In genomic region chr5:141320225-141321169, GRCh38 we compare ENCODE assay signal across 1 cellular context.
TF ChIP-seq lines count a peak whose summit lies in the region.

TSS of gene TAF7 (minus strand) at chr5:141320784. CDS start at chr5:141320044, 740 bp downstream.

TF ChIP-seq in HepG2, 621 proteins besides CTCF, POLR2A, EP300 and RAD21 (continued from another document and continues in another):
- TF ChIP-seq ZNF574 (CRISPR knock-in tag; IDR thresholded peaks at IDR 0.05) (peak; percentile 91), ZNF18 (CRISPR knock-in tag; IDR thresholded peaks at IDR 0.05; ENCODE audit: insufficient replicate concordance) (peak; percentile 87), ZFP36L1 (CRISPR knock-in tag; IDR thresholded peaks at IDR 0.05) (peak; percentile 76), ZNF841 (CRISPR knock-in tag; IDR thresholded peaks at IDR 0.05; ENCODE audit: borderline replicate concordance) (0 out of 2 replicates have a peak, but pooled peaks have one; percentile 70), ZNF234 (CRISPR knock-in tag; conservative IDR thresholded peaks at IDR 0.05) (peak; percentile 64; the same call in 1 of the 2 replicates), TERF1 (CRISPR knock-in tag; IDR thresholded peaks at IDR 0.05) (no peak), STAT6 (CRISPR knock-in tag; IDR thresholded peaks at IDR 0.05; ENCODE audit: borderline replicate concordance) (0 out of 2 replicates have a peak, but pooled peaks have one; percentile 13), NFYB (CRISPR knock-in tag; IDR thresholded peaks at IDR 0.05) (no peak), KDM6A (CRISPR knock-in tag; IDR thresholded peaks at IDR 0.05; ENCODE audit: low read depth) (no peak), ATM (IDR thresholded peaks at IDR 0.05; ENCODE audit: borderline replicate concordance) (no peak), FOXP4 (CRISPR knock-in tag; IDR thresholded peaks at IDR 0.05) (no peak), ZNF430 (CRISPR knock-in tag; IDR thresholded peaks at IDR 0.05) (peak; percentile 95), FOXC1 (CRISPR knock-in tag; IDR thresholded peaks at IDR 0.05; ENCODE audit: borderline replicate concordance) (peak; percentile 79; the same call in 1 of the 2 replicates), E2F5 (CRISPR knock-in tag; conservative IDR thresholded peaks at IDR 0.05) (0 out of 2 replicates have a peak, but pooled peaks have one; percentile 42), HOXA7 (CRISPR knock-in tag; IDR thresholded peaks at IDR 0.05) (no peak), ZBTB20 (CRISPR knock-in tag; IDR thresholded peaks at IDR 0.05; ENCODE audit: borderline replicate concordance, low read depth) (no peak), ZSCAN9 (CRISPR knock-in tag; IDR thresholded peaks at IDR 0.05; ENCODE audit: borderline replicate concordance) (peak; percentile 6; the same call in 1 of the 2 replicates), ZNF605 (CRISPR knock-in tag; IDR thresholded peaks at IDR 0.05) (peak; percentile 88; the same call in 1 of the 2 replicates), ZBTB43 (CRISPR knock-in tag; conservative IDR thresholded peaks at IDR 0.05) (peak; percentile 47), ZNF724P (CRISPR knock-in tag; IDR thresholded peaks at IDR 0.05; ENCODE audit: borderline replicate concordance) (peak; percentile 59; the same call in 1 of the 2 replicates), TFDP1 (CRISPR knock-in tag; IDR thresholded peaks at IDR 0.05; ENCODE audit: borderline replicate concordance) (peak; percentile 67; the same call in 1 of the 2 replicates), ZFAT (CRISPR knock-in tag; conservative IDR thresholded peaks at IDR 0.05) (no peak), ZNF207 (IDR thresholded peaks at IDR 0.05; ENCODE audit: borderline replicate concordance) (no peak), CHCHD3 (CRISPR knock-in tag; IDR thresholded peaks at IDR 0.05) (0 out of 2 replicates have a peak, but pooled peaks have one; percentile 22), ZSCAN20 (CRISPR knock-in tag; IDR thresholded peaks at IDR 0.05; ENCODE audit: borderline replicate concordance) (no peak), ZNF362 (CRISPR knock-in tag; IDR thresholded peaks at IDR 0.05; ENCODE audit: borderline replicate concordance) (no peak), NCOR1 (IDR thresholded peaks at IDR 0.05; ENCODE audit: borderline replicate concordance, low read length) (no peak), SNAI1 (CRISPR knock-in tag; IDR thresholded peaks at IDR 0.05; ENCODE audit: borderline replicate concordance) (no peak), TFDP2 (CRISPR knock-in tag; IDR thresholded peaks at IDR 0.05) (peak; percentile 71), ISX (CRISPR knock-in tag; conservative IDR thresholded peaks at IDR 0.05) (no peak; the same call in 1 of the 2 replicates), ZNF619 (CRISPR knock-in tag; IDR thresholded peaks at IDR 0.05) (peak; percentile 39), ZNF609 (CRISPR knock-in tag; IDR thresholded peaks at IDR 0.05; ENCODE audit: borderline replicate concordance) (no peak), HIVEP1 (CRISPR knock-in tag; IDR thresholded peaks at IDR 0.05) (peak; percentile 71; the same call in 1 of the 2 replicates)
